In genomic region chr11:118935381-118935780, GRCh38 we compare ENCODE assay signal across 1 cellular context.
TF ChIP-seq lines count a peak whose summit lies in the region.

No MANE protein-coding gene starts in this region.

TF ChIP-seq in GM12878, 131 proteins besides CTCF, POLR2A, EP300 and RAD21:
- TF ChIP-seq RUNX3 (IDR thresholded peaks at IDR 0.05; ENCODE audit: low read length): peak; percentile 51
- TF ChIP-seq BCLAF1 (IDR thresholded peaks at IDR 0.05): no peak
